Comparison of ENCODE assay signal across 8 cellular contexts in genomic region chr3:161222662-161223061, GRCh38. TPM values are rescaled to one million over a fixed set of nuclear protein-coding genes. Genes with fewer than 3 reads are reported as not detected.
A peak's percentile ranks its signal among the peaks of the same experiment; 100 is the strongest.
DNase-seq lines count a peak whose midpoint lies in the region; ATAC-seq and TF ChIP-seq lines count a peak whose summit lies in the region.

No MANE protein-coding gene starts in this region.

- ATAC-seq in right cardiac atrium (no peak), GM18907 (IDR thresholded peaks at IDR 0.05; ENCODE audit: unreplicated experiment) (no peak), GM21447 (IDR thresholded peaks at IDR 0.05; ENCODE audit: unreplicated experiment) (no peak)
- no peak for ATAC-seq in stimulated activated naive B cell treated with anti-CD40 and anti-IgM and Interleukin-4, amounts not matched to agents 10 μg/mL and 1 μg/mL and 100 μg/mL, for 72 hours (replicated peaks)

- H3K36me3 Mint-ChIP-seq in stimulated activated naive B cell treated with anti-CD40 and anti-IgM and Interleukin-4, amounts not matched to agents 10 μg/mL and 1 μg/mL and 100 μg/mL, for 72 hours = peaks cover 5 to 7% of the 10 kb centered on the region in 2 donors

- no peak overlapping the region for H2AFZ ChIP-seq in SU-DHL-6 (ENCODE audit: low read depth, low read length, severe bottlenecking)

- H3K27ac Mint-ChIP-seq in stimulated activated naive B cell treated with anti-CD40 and anti-IgM and Interleukin-4, amounts not matched to agents 10 μg/mL and 1 μg/mL and 100 μg/mL, for 72 hours = no peak overlapping the region

- peak overlapping the region; percentile 99 for H3K4me3 ChIP-seq in SU-DHL-6 (ENCODE audit: insufficient read depth, low read length, poor library complexity, severe bottlenecking)
- H3K4me3 ChIP-seq in right cardiac atrium (ENCODE audit: low read length) = peak overlapping the region; percentile 95

- H3K4me3 Mint-ChIP-seq in stimulated activated naive B cell treated with anti-CD40 and anti-IgM and Interleukin-4, amounts not matched to agents 10 μg/mL and 1 μg/mL and 100 μg/mL, for 72 hours = peak overlapping the region; percentile 91 to 93

- intact Hi-C loops in right cardiac atrium (cut with DNase I) = no loop called here

- peak overlapping the region; percentile 81 for H3K4me2 ChIP-seq in SU-DHL-6 (ENCODE audit: low read depth, low read length, poor library complexity, severe bottlenecking)

- peaks cover 9 to 18% of the 10 kb centered on the region in 2 donors for H3K4me1 Mint-ChIP-seq in stimulated activated naive B cell treated with anti-CD40 and anti-IgM and Interleukin-4, amounts not matched to agents 10 μg/mL and 1 μg/mL and 100 μg/mL, for 72 hours

- H3K9me2 ChIP-seq in SU-DHL-6 (replicated peaks; ENCODE audit: insufficient read depth, low read length) = no peaks in the 10 kb centered on the region

- H3K27me3 Mint-ChIP-seq in stimulated activated naive B cell treated with anti-CD40 and anti-IgM and Interleukin-4, amounts not matched to agents 10 μg/mL and 1 μg/mL and 100 μg/mL, for 72 hours = no peaks in the 10 kb centered on the region

- H4K20me1 ChIP-seq in SU-DHL-6 (ENCODE audit: low read depth, low read length) = peaks cover 13% of the 10 kb centered on the region; the same call in 1 of the 2 replicates

- peaks cover 58% of the 10 kb centered on the region for H3K79me2 ChIP-seq in SU-DHL-6 (ENCODE audit: insufficient read depth, low read length)

- peaks cover 6% of the 10 kb centered on the region for H3K4me1 ChIP-seq in right cardiac atrium (ENCODE audit: control insufficient read depth, insufficient read depth, low read length)

- H3K9me3 ChIP-seq in SU-DHL-6 (ENCODE audit: insufficient read depth, low read length) (no peaks in the 10 kb centered on the region), right cardiac atrium (ENCODE audit: control insufficient read depth, low read length) (no peaks in the 10 kb centered on the region)

- peak; percentile 8 for DNase-seq in NCI-H510A treated with DMSO at 0.1 percent for 48 hours (lab: John Stamatoyannopoulos, UW)
- no peak for DNase-seq in NCI-H510A (lab: John Stamatoyannopoulos, UW)
- DNase-seq in right cardiac atrium = no peak
- DNase-seq in stimulated activated naive B cell treated with anti-CD40 and anti-IgM and Interleukin-4, amounts not matched to agents 10 μg/mL and 1 μg/mL and 100 μg/mL, for 72 hours = no peak
- no peak for DNase-seq in NK-92 (lab: John Stamatoyannopoulos, UW; ENCODE audit: unreplicated experiment)

- H3K36me3 ChIP-seq in SU-DHL-6 (ENCODE audit: low read length) = peaks cover 17% of the 10 kb centered on the region; the same call in 1 of the 2 replicates

- H3F3A ChIP-seq in SU-DHL-6 (ENCODE audit: insufficient read depth) = 0 out of 2 replicates have a peak, but pooled peaks cover 5% of the 10 kb centered on the region

- H3K27me3 ChIP-seq in SU-DHL-6 (ENCODE audit: low read length) = no peaks in the 10 kb centered on the region
- no peaks in the 10 kb centered on the region for H3K27me3 ChIP-seq in right cardiac atrium (ENCODE audit: control insufficient read depth, insufficient read depth)

- 15% methylated on average over 2 of the region's 2 CpGs for WGBS in right cardiac atrium

- H3K27ac ChIP-seq in SU-DHL-6 (ENCODE audit: low read depth, low read length) = no peak overlapping the region
- no peak overlapping the region for H3K27ac ChIP-seq in right cardiac atrium (ENCODE audit: low read length)

- TF ChIP-seq CTCF in SU-DHL-6 (IDR thresholded peaks at IDR 0.05; ENCODE audit: insufficient read depth, low read length, poor library complexity, severe bottlenecking) = no peak

- H3K9ac ChIP-seq in SU-DHL-6 (ENCODE audit: low read length) = peak overlapping the region; percentile 94

- H3K9me3 Mint-ChIP-seq in stimulated activated naive B cell treated with anti-CD40 and anti-IgM and Interleukin-4, amounts not matched to agents 10 μg/mL and 1 μg/mL and 100 μg/mL, for 72 hours = peaks cover 0 to 2% of the 10 kb centered on the region in 2 donors

RNA-seq across cellular contexts. Expression of gene NMD3, which starts 1.6 kb away (rescaled TPM):
- 10 to 100 TPM; 52.5 to 72.7 (median 55.3) TPM for total RNA-seq in right cardiac atrium
- 25.1 TPM for polyA plus RNA-seq in right cardiac atrium
